In genomic region chr2:240560084-240560479, GRCh38 we compare ENCODE assay signal across 8 cellular contexts. TPM values are rescaled to one million over a fixed set of nuclear protein-coding genes. Genes with fewer than 3 reads are reported as not detected.
DNase-seq lines count a peak whose midpoint lies in the region; ATAC-seq, FAIRE-seq and TF ChIP-seq lines count a peak whose summit lies in the region.

Gene DUSP28, plus strand, starts transcription at chr2:240560357. Its CDS starts 328 bp downstream, at chr2:240560685.

- peaks cover 32% of the 10 kb centered on the region for H3K27me3 Mint-ChIP-seq in WTC11 (ENCODE audit: low read depth)

- H3K4me3 ChIP-seq in ACC112 (ENCODE audit: low read depth, low read length): peak within 1 kb of the TSS; percentile 77
- H3K4me3 ChIP-seq in cardiac fibroblast (replicated peaks in 1 of 2; ENCODE audit: low read depth in 2 of 2, low read length in 2 of 2): peak within 1 kb of the TSS; percentile 60 to 72
- H3K4me3 ChIP-seq in keratinocyte (ENCODE audit: control insufficient read depth in 2 of 3, extremely low read depth in 1 of 3, insufficient read depth in 2 of 3, low read depth in 1 of 3, low read length in 3 of 3): peak within 1 kb of the TSS; percentile 69 to 88 (median 86)

- peak within 1 kb of the TSS; percentile 76 for H3K4me3 Mint-ChIP-seq in WTC11

- H4K20me1 ChIP-seq in keratinocyte (ENCODE audit: control insufficient read depth, extremely low read depth, insufficient read depth, low read length): no peaks in the 10 kb centered on the region

- no peak for FAIRE-seq in keratinocyte (lab: Jason Lieb, UNC)

- POLR2A ChIA-PET in WTC11 (lab: Charles Lee): interaction anchor here (1.1 kb wide), 1 partner anchor 26 kb away, joined by 6 read pairs; the partner anchor contains the start of gene CAPN10

- no peaks in the 10 kb centered on the region for H3K9me3 ChIP-seq in keratinocyte (ENCODE audit: control insufficient read depth, low read depth, low read length)

- peak within 1 kb of the TSS; percentile 86 for H3K9ac ChIP-seq in keratinocyte (ENCODE audit: control insufficient read depth, extremely low read depth, insufficient read depth, low read length)

- H3K4me1 ChIP-seq in ACC112 (ENCODE audit: control insufficient read depth, insufficient read depth, low read length, unreplicated experiment): peaks cover 31% of the 10 kb centered on the region
- peaks cover 32% of the 10 kb centered on the region for H3K4me1 ChIP-seq in keratinocyte (ENCODE audit: control insufficient read depth, extremely low read depth, insufficient read depth, low read length)

- peaks cover 28% of the 10 kb centered on the region for H3K79me2 ChIP-seq in ACC112 (ENCODE audit: control insufficient read depth, insufficient read depth, low read length, unreplicated experiment)
- no peaks in the 10 kb centered on the region for H3K79me2 ChIP-seq in keratinocyte (ENCODE audit: control insufficient read depth, insufficient read depth, low read length)

- H3K27me3 ChIP-seq in ACC112 (ENCODE audit: insufficient read depth, low read length): no peaks in the 10 kb centered on the region
- no peaks in the 10 kb centered on the region for H3K27me3 ChIP-seq in keratinocyte (ENCODE audit: control insufficient read depth, extremely low read depth, insufficient read depth, low read length)

- peak within 1 kb of the TSS; percentile 15 for H2AFZ ChIP-seq in ACC112 (ENCODE audit: low read length, unreplicated experiment)
- H2AFZ ChIP-seq in keratinocyte (ENCODE audit: control insufficient read depth, low read length): peak within 1 kb of the TSS; percentile 68

- CTCF ChIA-PET in WTC11 (lab: Charles Lee): interaction anchor here (0.9 to 1.6 kb wide), 3 partner anchors 20 to 81 kb away, joined by 3 to 9 read pairs (median 5); no protein-coding TSS in a partner anchor

- H3K9me1 ChIP-seq in keratinocyte (ENCODE audit: control insufficient read depth, extremely low read depth, insufficient read depth, low read length): peaks cover 2% of the 10 kb centered on the region

- peak within 1 kb of the TSS; percentile 84 for H3K27ac ChIP-seq in ACC112 (ENCODE audit: low read depth, low read length)
- H3K27ac ChIP-seq in keratinocyte (ENCODE audit: control insufficient read depth, insufficient read depth, low read length): peak within 1 kb of the TSS; percentile 98

- no peaks in the 10 kb centered on the region for H3K9me3 Mint-ChIP-seq in WTC11

- dilution Hi-C loops in keratinocyte (cut with MboI; ENCODE audit: extremely low pct_ligation_motif_present, low sequenced_read_pairs): no loop called here

- TF ChIP-seq CTCF in WTC11 (IDR thresholded peaks at IDR 0.05): no peak
- TF ChIP-seq CTCF in cardiac fibroblast (IDR thresholded peaks at IDR 0.05; ENCODE audit: low read depth, low read length): no peak
- TF ChIP-seq CTCF in keratinocyte (optimal IDR thresholded peaks at IDR 0.05 in 1 of 3, IDR thresholded peaks at IDR 0.05 in 1 of 3, conservative IDR thresholded peaks at IDR 0.05 in 1 of 3; ENCODE audit: extremely low read depth in 1 of 3, insufficient read depth in 2 of 3, low read length in 3 of 3): no peak

- H3K4me1 Mint-ChIP-seq in WTC11: peaks cover 29% of the 10 kb centered on the region

- no peak within 1 kb of the TSS for H3K27ac Mint-ChIP-seq in WTC11

- ATAC-seq in GM18520 (IDR thresholded peaks at IDR 0.05; ENCODE audit: unreplicated experiment): peak; percentile 43
- peak; percentile 53 for ATAC-seq in HG03039 (IDR thresholded peaks at IDR 0.05; ENCODE audit: unreplicated experiment)
- peak; percentile 38 for ATAC-seq in WTC11

- no peaks in the 10 kb centered on the region for H3K36me3 Mint-ChIP-seq in WTC11

- DNase-seq in NCI-H2196 (lab: John Stamatoyannopoulos, UW; ENCODE audit: unreplicated experiment) (peak; percentile 90), WTC11 (ENCODE audit: low spot score) (peak; percentile 78), cardiac fibroblast (ENCODE audit: low read depth in 2 of 2) (peak; percentile 87 to 89), keratinocyte (ENCODE audit: low read depth, low spot score) (no peak)
- DNase-seq in stimulated activated CD4-positive, alpha-beta T cell treated with anti-CD3 and anti-CD28 coated beads, Interleukin-15, amount 100 ng/mL, for 24 hours: peak; percentile 94

- H3K36me3 ChIP-seq in ACC112 (ENCODE audit: insufficient read depth, low read length) (no peaks in the 10 kb centered on the region), keratinocyte (ENCODE audit: control insufficient read depth in 2 of 2, extremely low read depth in 1 of 2, insufficient read depth in 2 of 2, low read length in 2 of 2) (no peaks in the 10 kb centered on the region)

- peak within 1 kb of the TSS; percentile 97 for H3K4me2 ChIP-seq in keratinocyte (ENCODE audit: control insufficient read depth, extremely low read depth, insufficient read depth, low read depth, low read length)

TF ChIP-seq in WTC11, 78 proteins besides CTCF, POLR2A, EP300 and RAD21 (continues in another document):
- no peak for TF ChIP-seq ZNF317 (CRISPR knock-in tag; IDR thresholded peaks at IDR 0.05; ENCODE audit: borderline replicate concordance, low read depth)
- no peak for TF ChIP-seq TP53 (CRISPR knock-in tag; IDR thresholded peaks at IDR 0.05)
- peak; percentile 58 for TF ChIP-seq USF2 (CRISPR knock-in tag; IDR thresholded peaks at IDR 0.05)
- TF ChIP-seq USF1 (CRISPR knock-in tag; IDR thresholded peaks at IDR 0.05): peak; percentile 42; the same call in 1 of the 2 replicates
- 0 out of 2 replicates have a peak, but pooled peaks have one; percentile 34 for TF ChIP-seq NR2C2 (CRISPR knock-in tag; IDR thresholded peaks at IDR 0.05)
- TF ChIP-seq NFE2L1 (CRISPR knock-in tag; IDR thresholded peaks at IDR 0.05): peak; percentile 91; the same call in 1 of the 2 replicates
- TF ChIP-seq SMAD3 (CRISPR knock-in tag; IDR thresholded peaks at IDR 0.05; ENCODE audit: borderline replicate concordance): peak; percentile 28; the same call in 1 of the 2 replicates
- peak; percentile 98 for TF ChIP-seq MAX (CRISPR knock-in tag; IDR thresholded peaks at IDR 0.05)
- peak; percentile 94 for TF ChIP-seq SP1 (CRISPR knock-in tag; conservative IDR thresholded peaks at IDR 0.05)
- peak; percentile 75 for TF ChIP-seq GABPB1 (CRISPR knock-in tag; IDR thresholded peaks at IDR 0.05)
- TF ChIP-seq ATF1 (CRISPR knock-in tag; IDR thresholded peaks at IDR 0.05): no peak
- peak; percentile 73; the same call in 1 of the 2 replicates for TF ChIP-seq IRF1 (CRISPR knock-in tag; IDR thresholded peaks at IDR 0.05)
- TF ChIP-seq TEAD4 (CRISPR knock-in tag; IDR thresholded peaks at IDR 0.05): no peak
- no peak for TF ChIP-seq ZNF263 (CRISPR knock-in tag; IDR thresholded peaks at IDR 0.05; ENCODE audit: low read depth)
- TF ChIP-seq IRF2 (CRISPR knock-in tag; IDR thresholded peaks at IDR 0.05; ENCODE audit: borderline replicate concordance, low read depth): 0 out of 2 replicates have a peak, but pooled peaks have one; percentile 42
- no peak for TF ChIP-seq MLX (CRISPR knock-in tag; IDR thresholded peaks at IDR 0.05)
- TF ChIP-seq MYBL2 (CRISPR knock-in tag; IDR thresholded peaks at IDR 0.05): peak; percentile 78; the same call in 1 of the 2 replicates

RNA-seq across cellular contexts. Expression of gene DUSP28, which starts in this region (rescaled TPM):
- total RNA-seq in WTC11 (2021): 2.2 to 2.3 TPM (median 2.2 TPM) in 3 replicates
- 2.8 to 4.4 TPM (median 4.1 TPM) in 3 replicates for polyA plus RNA-seq in keratinocyte
- 0.54 TPM for polyA plus RNA-seq in keratinocyte (2011; ENCODE audit: low read depth)
- 3.0 and 5.0 TPM in 2 replicates for polyA plus RNA-seq in keratinocyte (2011; cell fraction: cytosol; rRNA removed)
- polyA plus RNA-seq in keratinocyte (2011; cell fraction: nucleus; rRNA removed): 2.1 and 3.7 TPM in 2 replicates
- polyA plus RNA-seq in keratinocyte (2012; ENCODE audit: low replicate concordance): 1.9 and 6.3 TPM in 2 replicates
- polyA minus RNA-seq in keratinocyte: 0.23 to 1.7 TPM (median 0.42 TPM) in 3 replicates
- polyA minus RNA-seq in keratinocyte (2011; cell fraction: cytosol; rRNA and poly(A)+ RNA removed): 2.1 TPM
- 0.95 and 1.0 TPM in 2 replicates for polyA minus RNA-seq in keratinocyte (2011; cell fraction: nucleus; rRNA and poly(A)+ RNA removed)
